27 cellular contexts compared by ENCODE assay signal in the genomic region with DNA sequence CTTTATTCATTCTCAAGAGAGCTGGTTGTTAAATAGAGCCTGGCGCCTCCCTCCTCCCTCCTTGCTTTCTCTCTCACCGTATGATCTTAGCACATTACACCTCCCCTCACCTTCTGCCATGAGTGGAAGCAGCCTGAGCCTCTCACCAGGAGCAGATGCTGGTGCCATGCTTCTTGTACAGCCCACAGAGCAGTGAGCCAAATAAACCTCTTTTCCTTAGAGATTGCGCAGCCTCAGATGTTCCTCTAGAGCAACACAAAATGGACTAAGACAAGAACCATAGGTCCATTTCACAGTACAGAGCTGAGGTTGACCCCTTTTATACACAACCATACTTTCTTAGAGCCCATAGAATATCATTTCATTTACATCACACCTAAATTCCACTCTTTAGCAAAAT. TPM values are rescaled to one million over a fixed set of nuclear protein-coding genes. Genes with fewer than 3 reads are reported as not detected.
DNase-seq lines count a peak whose midpoint lies in the region; ATAC-seq, FAIRE-seq and TF ChIP-seq lines count a peak whose summit lies in the region.
"Had no signal": no experiment of that assay in that cellular context is flagged by ENCODE, and none has a peak within 500 bp of the region (broad histone marks: within the 10 kb centered on the region; RNA-seq: fewer than 3 reads in every experiment).

No MANE protein-coding gene starts in this region.

- H3K4me1 Mint-ChIP-seq in dendritic cell treated with granulocyte-macrophage colony-stimulating factor and Interleukin-4, amounts not matched to agents 40 ng/mL and 50 ng/mL, for 4 days (ENCODE audit: low read depth), result peaks cover 27% of the 10 kb centered on the region
- H3K4me1 Mint-ChIP-seq: CD4-positive, alpha-beta memory T cell; CD4-positive, CD25-positive, alpha-beta regulatory T cell; CD8-positive, alpha-beta memory T cell had no signal

- DNase-seq in K562 (ENCODE audit: extremely low read depth in 1 of 4, low spot score in 3 of 4) (no peak), posterior vena cava (ENCODE audit: low spot score) (peak; percentile 47), substantia nigra (lab: John Stamatoyannopoulos, UW) (no peak), NCI-H1417 treated with DMSO at 0.1 percent for 48 hours (lab: John Stamatoyannopoulos, UW) (no peak), NCI-H1694 (lab: John Stamatoyannopoulos, UW) (no peak), AG08396 (ENCODE audit: low spot score) (no peak)
- DNase-seq: BE2C; C1 segment of cervical spinal cord; CD4-positive, alpha-beta memory T cell; CD4-positive, CD25-positive, alpha-beta regulatory T cell; CD8-positive, alpha-beta memory T cell; COR-L47; DMS 273 treated with DMSO at 0.1 percent for 48 hours; DMS153; DMS53; DMS79; DND-41; EL; GDM1 had no signal

- H3K27me3 ChIP-seq in K562 (ENCODE audit: control insufficient read depth in 2 of 2, insufficient read depth in 2 of 2, low read length in 2 of 2), result no peaks in the 10 kb centered on the region
- H3K27me3 ChIP-seq: BLaER1 had no signal

- no peaks in the 10 kb centered on the region for H3K36me3 ChIP-seq in K562 (ENCODE audit: control insufficient read depth, insufficient read depth, low read length)
- H3K36me3 ChIP-seq: BE2C, BLaER1 had no signal

- no peak for TF ChIP-seq POLR2A in K562 (conservative IDR thresholded peaks at IDR 0.05)

- TF ChIP-seq RAD21 in K562 (CRISPR knock-in tag; conservative IDR thresholded peaks at IDR 0.05 in 1 of 2, IDR thresholded peaks at IDR 0.05 in 1 of 2), result no peak

- 54% methylated on average over 3 of the region's 3 CpGs for WGBS in K562 (ENCODE audit: insufficient coverage, low coverage, missing lambda C conversion rate)

- no peak for FAIRE-seq in K562 (lab: Jason Lieb, UNC)
- FAIRE-seq: A549, GM12878, GM12892, GM18507 had no signal

- BruUV-seq in K562 (replicated peaks; lab: Mats Ljungman, UMichigan), result no TSS peak

- no peaks in the 10 kb centered on the region for H3K4me1 ChIP-seq in K562 (replicated peaks in 1 of 2; ENCODE audit: control insufficient read depth in 2 of 2, insufficient read depth in 2 of 2, low read length in 2 of 2)
- H3K4me1 ChIP-seq: A549, BE2C, BLaER1 had no signal

- H3K27ac Mint-ChIP-seq in dendritic cell treated with granulocyte-macrophage colony-stimulating factor and Interleukin-4, amounts not matched to agents 40 ng/mL and 50 ng/mL, for 4 days, result peak overlapping the region; percentile 38
- H3K27ac Mint-ChIP-seq: CD4-positive, alpha-beta memory T cell; CD4-positive, CD25-positive, alpha-beta regulatory T cell; CD8-positive, alpha-beta memory T cell had no signal

- TF ChIP-seq CTCF in K562 (IDR thresholded peaks at IDR 0.05 in 2 of 3, conservative IDR thresholded peaks at IDR 0.05 in 1 of 3; ENCODE audit: insufficient read depth in 2 of 3, low read depth in 1 of 3, low read length in 3 of 3), result no peak

- H3K9me1 ChIP-seq in K562 (ENCODE audit: control insufficient read depth, insufficient read depth, low read length), result no peaks in the 10 kb centered on the region

- in situ Hi-C loops in K562 (cut with MboI), result no loop called here

- CTCF ChIA-PET in K562 (lab: Yijun Ruan, JAX; ENCODE audit: low intra/inter-chr PET ratio), result no interaction called here

- no peak overlapping the region for H2AFZ ChIP-seq in K562 (ENCODE audit: low read depth, low read length)

- ATAC-seq in K562, result no peak
- ATAC-seq: A549, GM12878 had no signal

- H3K4me3 ChIP-seq in K562, result no peak overlapping the region
- H3K4me3 ChIP-seq: A549, BLaER1, GM12878 had no signal

- no peaks in the 10 kb centered on the region for H3K9me3 ChIP-seq in K562 (replicated peaks; ENCODE audit: control insufficient read depth, insufficient read depth, low read depth, low read length)
- H3K9me3 ChIP-seq: A549, BE2C, BLaER1 had no signal

- H3K36me3 Mint-ChIP-seq in dendritic cell treated with granulocyte-macrophage colony-stimulating factor and Interleukin-4, amounts not matched to agents 40 ng/mL and 50 ng/mL, for 4 days (ENCODE audit: low read depth), result peaks cover 31% of the 10 kb centered on the region
- H3K36me3 Mint-ChIP-seq: CD4-positive, alpha-beta memory T cell; CD4-positive, CD25-positive, alpha-beta regulatory T cell; CD8-positive, alpha-beta memory T cell had no signal

- intact Hi-C loops in K562 (cut with micrococcal nuclease), result no loop called here
- intact Hi-C loops in dendritic cell treated with granulocyte-macrophage colony-stimulating factor and Interleukin-4, amounts not matched to agents 40 ng/mL and 50 ng/mL, for 4 days (cut with micrococcal nuclease), result no loop called here
- intact Hi-C loops in posterior vena cava (cut with DNase I), result no loop called here

- POLR2A ChIA-PET in K562 (lab: Yijun Ruan, JAX), result interaction anchor here (0.7 kb wide), 1 partner anchor 13 kb away, joined by 3 read pairs; no protein-coding TSS in a partner anchor

- H4K20me1 ChIP-seq in K562 (replicated peaks; ENCODE audit: control insufficient read depth, insufficient read depth, low read length), result no peaks in the 10 kb centered on the region
- H4K20me1 ChIP-seq: BLaER1 had no signal

- H3K9ac ChIP-seq in K562 (ENCODE audit: insufficient read depth in 1 of 2, low read depth in 2 of 2, low read length in 2 of 2), result no peak overlapping the region
- H3K9ac ChIP-seq: BLaER1 had no signal

- TF ChIP-seq EP300 in K562 (IDR thresholded peaks at IDR 0.05; ENCODE audit: low read length), result no peak

- no peaks in the 10 kb centered on the region for H3K27me3 Mint-ChIP-seq in dendritic cell treated with granulocyte-macrophage colony-stimulating factor and Interleukin-4, amounts not matched to agents 40 ng/mL and 50 ng/mL, for 4 days
- H3K27me3 Mint-ChIP-seq: CD4-positive, alpha-beta memory T cell; CD4-positive, CD25-positive, alpha-beta regulatory T cell had no signal

- H3K79me2 ChIP-seq in K562 (ENCODE audit: control insufficient read depth, insufficient read depth, low read length), result no peaks in the 10 kb centered on the region

- no peaks in the 10 kb centered on the region for H3K9me3 Mint-ChIP-seq in dendritic cell treated with granulocyte-macrophage colony-stimulating factor and Interleukin-4, amounts not matched to agents 40 ng/mL and 50 ng/mL, for 4 days

- H3K27ac ChIP-seq in K562 (ENCODE audit: extremely low read depth, low read depth, low read length), result no peak overlapping the region
- H3K27ac ChIP-seq in substantia nigra (ENCODE audit: low read depth, low read length, poor library complexity, severe bottlenecking), result peak overlapping the region; percentile 16
- H3K27ac ChIP-seq: 22Rv1, A549, BLaER1 had no signal

- no peak overlapping the region for H3K4me3 Mint-ChIP-seq in dendritic cell treated with granulocyte-macrophage colony-stimulating factor and Interleukin-4, amounts not matched to agents 40 ng/mL and 50 ng/mL, for 4 days
- H3K4me3 Mint-ChIP-seq: CD14-positive monocyte; CD4-positive, alpha-beta memory T cell; CD4-positive, CD25-positive, alpha-beta regulatory T cell; CD8-positive, alpha-beta memory T cell had no signal

- no peak overlapping the region for H3K4me2 ChIP-seq in K562 (ENCODE audit: insufficient read depth, low read length)
- H3K4me2 ChIP-seq: A549, BLaER1 had no signal

TF ChIP-seq in K562, 482 proteins besides CTCF, POLR2A, EP300 and RAD21:
- TF ChIP-seq ZNF766 (CRISPR knock-in tag; conservative IDR thresholded peaks at IDR 0.05) (peak; percentile 90), NFIC (IDR thresholded peaks at IDR 0.05) (no peak)
TF ChIP-seq in K562: peak in this region for 1.

RNA-seq across cellular contexts. Expression of gene TMEM144, which starts 10.1 kb away (rescaled TPM):
- total RNA-seq in K562 (2011; cell fraction: chromatin; rRNA removed; ENCODE audit: low replicate concordance), result 14.2 and 28.3 TPM in 2 replicates
- total RNA-seq in K562 (2011; cell fraction: nucleolus; rRNA removed), result 10.7 and 11.6 TPM in 2 replicates
- total RNA-seq in K562 (2011; cell fraction: nucleoplasm; rRNA removed), result 18.3 and 32.6 TPM in 2 replicates
- total RNA-seq in K562 (2014; rRNA removed) (4.0 and 6.0 TPM in 2 replicates), K562 (2014; rRNA removed; fragmentation: Illumina TruSeq; extraction: Trizol) (9.5 and 10.2 TPM in 2 replicates), K562 (2015; rRNA removed; fragmentation: Illumina TruSeq; extraction: Trizol) (11.6 and 12.0 TPM in 2 replicates), K562 (2021) (6.8 and 7.8 TPM in 2 replicates), posterior vena cava (1 to 10 TPM; 5.1 to 8.0 TPM)
- polyA plus RNA-seq in K562 (2011; rRNA removed) (4.4 and 7.0 TPM in 2 replicates), K562 (2014; fragmentation: Illumina TruSeq; extraction: Trizol) (6.1 TPM in 2 replicates), K562 (2014; fragmentation: Nextera tagmentation; extraction: Ambion mirVana) (1 to 10 TPM; 5.9 to 6.0 TPM), K562 (2014; rRNA removed) (4.3 and 5.1 TPM in 2 replicates)
- polyA plus RNA-seq in K562 (2011; cell fraction: cytosol; rRNA removed), result 2.1 and 2.5 TPM in 2 replicates
- 4.4 and 5.0 TPM in 2 replicates for polyA plus RNA-seq in K562 (2011; cell fraction: nucleus; rRNA removed)
- polyA plus RNA-seq in K562 (2012), result 7.9 and 8.7 TPM in 2 replicates
- polyA minus RNA-seq in K562 (2011; rRNA and poly(A)+ RNA removed), result 11.3 and 13.9 TPM in 2 replicates
- polyA minus RNA-seq in K562 (2011; cell fraction: cytosol; rRNA and poly(A)+ RNA removed), result 4.7 and 5.6 TPM in 2 replicates
- polyA minus RNA-seq in K562 (2011; cell fraction: nucleus; rRNA and poly(A)+ RNA removed), result 19.3 TPM in 2 replicates
- total RNA-seq: CD4-positive, CD25-positive, alpha-beta regulatory T cell had no signal
- polyA plus RNA-seq: CD4-positive, alpha-beta memory T cell; CD4-positive, CD25-positive, alpha-beta regulatory T cell; CD8-positive, alpha-beta memory T cell had no signal

RNA-seq across cellular contexts. Expression of gene GASK1B, which starts 27.4 kb away (rescaled TPM):
- total RNA-seq in K562 (2011; cell fraction: chromatin; rRNA removed; ENCODE audit: low replicate concordance), result 0.56 and 2.1 TPM in 2 replicates
- total RNA-seq in K562 (2011; cell fraction: nucleolus; rRNA removed), result 0.26 and 0.33 TPM in 2 replicates
- total RNA-seq in K562 (2011; cell fraction: nucleoplasm; rRNA removed), result 0.61 and 0.81 TPM in 2 replicates
- total RNA-seq in K562 (2014; rRNA removed), result 0.41 and 0.49 TPM in 2 replicates
- total RNA-seq in K562 (2014; rRNA removed; fragmentation: Illumina TruSeq; extraction: Trizol), result 1.2 and 1.4 TPM in 2 replicates
- 0.76 and 0.79 TPM in 2 replicates for total RNA-seq in K562 (2015; rRNA removed; fragmentation: Illumina TruSeq; extraction: Trizol)
- 1.1 and 1.6 TPM in 2 replicates for total RNA-seq in K562 (2021)
- 0.13 and 3.7 TPM in 2 replicates for polyA plus RNA-seq in K562 (2011; rRNA removed)
- polyA plus RNA-seq in K562 (2011; cell fraction: cytosol; rRNA removed), result 0.03 and 1.7 TPM in 2 replicates
- polyA plus RNA-seq in K562 (2011; cell fraction: nucleus; rRNA removed), result 0.14 and 6.8 TPM in 2 replicates
- 0.61 and 0.98 TPM in 2 replicates for polyA plus RNA-seq in K562 (2012)
- 0.79 and 1.2 TPM in 2 replicates for polyA plus RNA-seq in K562 (2014; fragmentation: Illumina TruSeq; extraction: Trizol)
- polyA plus RNA-seq in K562 (2014; fragmentation: Nextera tagmentation; extraction: Ambion mirVana), result under 1 TPM; 0.15 to 0.32 TPM
- 0.61 and 1.2 TPM in 2 replicates for polyA plus RNA-seq in K562 (2014; rRNA removed)
- polyA minus RNA-seq in K562 (2011; rRNA and poly(A)+ RNA removed), result 0.32 and 9.7 TPM in 2 replicates
- polyA minus RNA-seq in K562 (2011; cell fraction: cytosol; rRNA and poly(A)+ RNA removed), result 2.7 TPM in 1 of 2 replicates, not detected in the other
- 0.54 and 13.3 TPM in 2 replicates for polyA minus RNA-seq in K562 (2011; cell fraction: nucleus; rRNA and poly(A)+ RNA removed)
- total RNA-seq in posterior vena cava, result 10 to 100 TPM; 51.6 to 82.2 TPM
- total RNA-seq: CD4-positive, CD25-positive, alpha-beta regulatory T cell had no signal
- polyA plus RNA-seq: CD4-positive, alpha-beta memory T cell; CD4-positive, CD25-positive, alpha-beta regulatory T cell; CD8-positive, alpha-beta memory T cell had no signal

Comparison
In these comparisons a context has a peak if more than half of its experiments do, and no peak if none do; other contexts are left out.
1. RNA of gene GASK1B, which starts 27.4 kb away (total RNA-seq): 51.6 to 82.2 TPM in posterior vena cava; 0.26 to 2.1 TPM in K562; every median in the first group is over 10 times any median in the second.